ENCODE assay signal across 22 cellular contexts in genomic region chr1:43419627-43420425, GRCh38. TPM values are rescaled to one million over a fixed set of nuclear protein-coding genes. Genes with fewer than 3 reads are reported as not detected.
DNase-seq lines count a peak whose midpoint lies in the region; ATAC-seq and TF ChIP-seq lines count a peak whose summit lies in the region.
"Had no signal": no experiment of that assay in that cellular context is flagged by ENCODE, and none has a peak within 500 bp of the region (broad histone marks: within the 10 kb centered on the region; RNA-seq: fewer than 3 reads in every experiment).

No MANE protein-coding gene starts in this region.

- no peak for ATAC-seq in left lobe of liver
- ATAC-seq in left colon: no peak
- ATAC-seq in gastrocnemius medialis: no peak

- peak overlapping the region; percentile 65 for H3K27ac Mint-ChIP-seq in activated T-cell treated with anti-CD3 and anti-CD28 coated beads, Interleukin-2, amount 50 U/mL, for 24 hours
- H3K27ac Mint-ChIP-seq: HFFc6 had no signal

- H3K9me3 ChIP-seq in thyroid gland (no peaks in the 10 kb centered on the region), gastrocnemius medialis (no peaks in the 10 kb centered on the region)
- H3K9me3 ChIP-seq: BLaER1, HAP-1 had no signal

- H3K27ac ChIP-seq in thyroid gland (peak overlapping the region in 2 of 3 donors; percentile 11 to 50), gastrocnemius medialis (no peak overlapping the region)
- H3K27ac ChIP-seq: BLaER1, SK-N-MC had no signal

- H3K4me3 ChIP-seq in thyroid gland (replicated peaks in 1 of 3): no peak overlapping the region
- H3K4me3 ChIP-seq in gastrocnemius medialis: no peak overlapping the region
- H3K4me3 ChIP-seq: BLaER1, HAP-1, SK-N-MC had no signal

- H3K36me3 ChIP-seq in thyroid gland (peaks cover 49 to 56% of the 10 kb centered on the region in 2 donors), gastrocnemius medialis (peaks cover 2 to 91% of the 10 kb centered on the region in 2 donors)

- H3K4me1 ChIP-seq in thyroid gland: peaks cover 14 to 22% of the 10 kb centered on the region in 2 donors
- H3K4me1 ChIP-seq in gastrocnemius medialis: no peaks in the 10 kb centered on the region
- H3K4me1 ChIP-seq: BLaER1, HAP-1 had no signal

- TF ChIP-seq POLR2A in thyroid gland (IDR thresholded peaks at IDR 0.05) (no peak), gastrocnemius medialis (IDR thresholded peaks at IDR 0.05) (no peak)

- WGBS in thyroid gland, 2 donors: 92 to 97% methylated on average over 13 of the region's 13 CpGs

- no peak overlapping the region for H3K4me3 Mint-ChIP-seq in activated T-cell treated with anti-CD3 and anti-CD28 coated beads, Interleukin-2, amount 50 U/mL, for 24 hours
- H3K4me3 Mint-ChIP-seq: CD4-positive, CD25-positive, alpha-beta regulatory T cell; HFFc6 had no signal

- DNase-seq in activated T-cell treated with anti-CD3 and anti-CD28 coated beads, Interleukin-2, amount 50 U/mL, for 24 hours: no peak
- DNase-seq in activated T-cell treated with anti-CD3 and anti-CD28 coated beads, Interleukin-2, amount 50 U/mL, for 1 hour: no peak
- DNase-seq in NCI-H2227 treated with DMSO at 0.1 percent for 48 hours (lab: John Stamatoyannopoulos, UW): peak; percentile 9
- peak; percentile 35 for DNase-seq in left lobe of liver (ENCODE audit: low spot score)
- no peak for DNase-seq in thyroid gland
- no peak for DNase-seq in left colon
- no peak for DNase-seq in gastrocnemius medialis
- DNase-seq: CD4-positive, CD25-positive, alpha-beta regulatory T cell; GOT3; HFFc6; IMR-90; NCI-H1048; NCI-H1417 treated with DMSO at 0.1 percent for 48 hours; NCI-H1694 treated with DMSO at 0.1 percent for 48 hours; NCI-H2081; NCI-H2171; NCI-H524; NCI-H748 treated with DMSO at 0.1 percent for 48 hours; SIG-M5 had no signal

- H3K27me3 Mint-ChIP-seq in activated T-cell treated with anti-CD3 and anti-CD28 coated beads, Interleukin-2, amount 50 U/mL, for 24 hours: no peaks in the 10 kb centered on the region
- H3K27me3 Mint-ChIP-seq: CD4-positive, CD25-positive, alpha-beta regulatory T cell had no signal

- in situ Hi-C loops in gastrocnemius medialis (cut with MboI; ENCODE audit: low sequenced_read_pairs in 4 of 4): loop anchor here in 2 of 4 donors (10.0 kb wide), 2 partner anchors 185 to 195 kb away; no protein-coding TSS in a partner anchor

- TF ChIP-seq CTCF in thyroid gland (IDR thresholded peaks at IDR 0.05): no peak
- TF ChIP-seq CTCF in gastrocnemius medialis (IDR thresholded peaks at IDR 0.05 in 4 of 5, conservative IDR thresholded peaks at IDR 0.05 in 1 of 5): no peak

- H3K36me3 Mint-ChIP-seq in activated T-cell treated with anti-CD3 and anti-CD28 coated beads, Interleukin-2, amount 50 U/mL, for 24 hours (ENCODE audit: low read depth): peaks cover 59% of the 10 kb centered on the region

- H3K27me3 ChIP-seq in thyroid gland: no peaks in the 10 kb centered on the region
- H3K27me3 ChIP-seq in gastrocnemius medialis: no peaks in the 10 kb centered on the region
- H3K27me3 ChIP-seq: BLaER1 had no signal

- H3K9me3 Mint-ChIP-seq in activated T-cell treated with anti-CD3 and anti-CD28 coated beads, Interleukin-2, amount 50 U/mL, for 24 hours: no peaks in the 10 kb centered on the region
- H3K9me3 Mint-ChIP-seq: HFFc6 had no signal

- H3K4me1 Mint-ChIP-seq in activated T-cell treated with anti-CD3 and anti-CD28 coated beads, Interleukin-2, amount 50 U/mL, for 24 hours (ENCODE audit: low read depth): peaks cover 3% of the 10 kb centered on the region

- intact Hi-C loops in thyroid gland (cut with DNase I): loop anchor here (5.0 kb wide), 1 partner anchor 183 kb away; no protein-coding TSS in a partner anchor
- intact Hi-C loops in left colon (cut with DNase I, micrococcal nuclease): loop anchor here (5.0 to 10.0 kb wide), 2 partner anchors 175 to 198 kb away; no protein-coding TSS in a partner anchor
- intact Hi-C loops in gastrocnemius medialis (cut with DNase I; ENCODE audit: low total_unique reads): no loop called here

RNA-seq across cellular contexts. Expression of gene SZT2, which starts 30.1 kb away (rescaled TPM):
- total RNA-seq in left lobe of liver (21.3 TPM), thyroid gland (100 to 1,000 TPM in 1 of 4 donors, 10 to 100 TPM in 3; 36.1 to 107 (median 58.2) TPM), left colon (10 to 100 TPM; 49.5 to 73.2 TPM), gastrocnemius medialis (10 to 100 TPM; 15.9 to 20.9 (median 17.9) TPM)

RNA-seq across cellular contexts. Expression of gene MED8, which starts 30.2 kb away (rescaled TPM):
- total RNA-seq in left lobe of liver (19.7 TPM), thyroid gland (10 to 100 TPM; 37.7 to 48.6 (median 45.3) TPM), left colon (10 to 100 TPM; 39.1 to 39.5 TPM), gastrocnemius medialis (10 to 100 TPM; 14.9 to 30.8 (median 23.8) TPM)

RNA-seq across cellular contexts. Expression of gene HYI, which starts 33.9 kb away (rescaled TPM):
- 47.1 TPM for total RNA-seq in left lobe of liver
- 10 to 100 TPM; 50.6 to 92.9 (median 65.6) TPM for total RNA-seq in thyroid gland
- 10 to 100 TPM; 60.9 to 74.3 TPM for total RNA-seq in left colon
- total RNA-seq in gastrocnemius medialis: 10 to 100 TPM in 2 of 4 donors, 1 to 10 TPM in 2; 7.4 to 13.4 (median 10.7) TPM

RNA-seq across cellular contexts. Expression of gene ELOVL1, which starts 52.0 kb away (rescaled TPM):
- total RNA-seq in left lobe of liver: 21.7 TPM
- 100 to 1,000 TPM in 2 of 4 donors, 10 to 100 TPM in 2; 70.5 to 117 (median 85.8) TPM for total RNA-seq in thyroid gland
- 100 to 1,000 TPM; 135 to 152 TPM for total RNA-seq in left colon
- 10 to 100 TPM; 19.6 to 26.7 (median 21.4) TPM for total RNA-seq in gastrocnemius medialis

Comparison
In these comparisons a context has a peak if more than half of its experiments do, and no peak if none do; other contexts are left out.
1. DNase-seq: peak in NCI-H2227 treated with DMSO at 0.1 percent for 48 hours (single experiment) and left lobe of liver (single experiment); none in activated T-cell treated with anti-CD3 and anti-CD28 coated beads, Interleukin-2, amount 50 U/mL, for 24 hours (single experiment), activated T-cell treated with anti-CD3 and anti-CD28 coated beads, Interleukin-2, amount 50 U/mL, for 1 hour (single experiment), thyroid gland (0 of 2), left colon (0 of 2) and gastrocnemius medialis (0 of 2).
2. H3K27ac ChIP-seq: peak in thyroid gland (2 of 3); none in gastrocnemius medialis (0 of 4).